ENCODE assay signal across 26 cellular contexts in genomic region chr10:116286801-116287200, GRCh38. TPM values are rescaled to one million over a fixed set of nuclear protein-coding genes. Genes with fewer than 3 reads are reported as not detected.
"Had no signal": no experiment of that assay in that cellular context is flagged by ENCODE, and none has a peak within 500 bp of the region (broad histone marks: within the 10 kb centered on the region; RNA-seq: fewer than 3 reads in every experiment).

No MANE protein-coding gene starts in this region.

- ATAC-seq: heart right ventricle; mucosa of descending colon; naive thymus-derived CD8-positive, alpha-beta T cell; right cardiac atrium had no signal

- DNase-seq: cortex of kidney; dorsolateral prefrontal cortex; effector CD8-positive, alpha-beta T cell; heart right ventricle; hypothalamus; kidney glomerular epithelial cell; mammary epithelial cell; mucosa of descending colon; naive thymus-derived CD8-positive, alpha-beta T cell; nucleus accumbens; ovary; right cardiac atrium; small intestine; stimulated activated CD4-positive, alpha-beta T cell treated with anti-CD3 and anti-CD28 coated beads, Interleukin-12 subunit alpha, Interleukin-12 subunit beta, amount 100 ng/mL, for 4 hours; stimulated activated naive CD4-positive, alpha-beta T cell; stomach; trophoblast cell had no signal

- H3K36me3 ChIP-seq: heart right ventricle, ovary, stomach had no signal

- H3K27me3 ChIP-seq: ovary had no signal

- FAIRE-seq: frontal cortex, islet of Langerhans, small intestine had no signal

- H3K9me3 ChIP-seq: heart right ventricle, mucosa of descending colon, ovary, stomach had no signal

- H3K36me3 Mint-ChIP-seq: naive thymus-derived CD8-positive, alpha-beta T cell had no signal

- H3K27ac ChIP-seq: dorsolateral prefrontal cortex, heart right ventricle, ovary, stomach had no signal

- H3K27ac Mint-ChIP-seq: naive thymus-derived CD8-positive, alpha-beta T cell had no signal

- H3K4me3 ChIP-seq: dorsolateral prefrontal cortex, heart right ventricle, mucosa of descending colon, ovary, stomach had no signal

- H3K4me3 Mint-ChIP-seq: naive thymus-derived CD8-positive, alpha-beta T cell; neural crest cell had no signal

- H3K4me1 ChIP-seq: heart right ventricle had no signal

RNA-seq across cellular contexts. Expression of gene GFRA1, which starts 13.8 kb away (rescaled TPM):
- total RNA-seq: naive thymus-derived CD8-positive, alpha-beta T cell had no signal
- polyA plus RNA-seq: naive thymus-derived CD8-positive, alpha-beta T cell had no signal

RNA-seq across cellular contexts. Expression of gene CCDC172, which starts 37.4 kb away (rescaled TPM):
- total RNA-seq: dorsolateral prefrontal cortex; fibroblast of lung; frontal cortex; glomerular endothelial cell; heart right ventricle; lower leg skin; mammary epithelial cell; mucosa of descending colon; naive thymus-derived CD8-positive, alpha-beta T cell; neural crest cell; ovary; posterior vena cava; right cardiac atrium; stomach; urinary bladder had no signal
- polyA plus RNA-seq: esophagus; fibroblast of lung; heart right ventricle; mammary epithelial cell; naive thymus-derived CD8-positive, alpha-beta T cell; ovary; right cardiac atrium; small intestine; urinary bladder had no signal
